Comparison of ENCODE assay signal across 9 cellular contexts in the genomic region with DNA sequence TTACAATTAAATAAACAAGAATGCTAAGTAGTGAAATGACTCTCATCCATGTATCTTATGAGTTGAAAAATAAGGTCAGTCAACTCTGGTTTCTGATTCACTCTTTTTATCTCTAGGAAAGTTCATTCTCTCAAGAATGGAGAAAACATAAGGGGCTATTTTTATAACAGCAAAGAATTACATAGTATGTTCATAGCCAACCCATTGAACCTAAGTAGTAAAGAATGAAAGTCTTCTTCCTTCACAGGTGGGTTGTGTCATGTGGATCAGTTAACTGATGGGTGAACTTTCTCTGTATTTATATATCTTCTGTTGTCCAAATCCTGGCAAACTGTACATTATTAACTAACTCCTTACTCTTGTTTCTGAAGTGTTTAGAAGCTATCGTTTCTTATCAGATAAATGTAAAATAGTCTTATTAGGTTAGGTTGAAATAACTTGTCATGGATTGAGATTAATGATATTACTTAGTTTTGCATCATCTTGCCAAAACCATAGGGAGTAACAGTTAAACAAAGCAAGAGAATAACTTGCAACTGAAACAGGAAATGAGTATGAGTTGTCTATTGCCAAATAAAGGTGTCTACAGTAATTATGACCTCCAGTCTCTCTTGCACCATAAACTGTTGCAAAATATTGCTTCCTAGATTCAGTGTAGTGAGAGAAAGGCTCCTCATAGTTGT.
DNase-seq lines count a peak whose midpoint lies in the region; ATAC-seq lines count a peak whose summit lies in the region.
"Had no signal": no experiment of that assay in that cellular context is flagged by ENCODE, and none has a peak within 500 bp of the region (broad histone marks: within the 10 kb centered on the region; RNA-seq: fewer than 3 reads in every experiment).

No MANE protein-coding gene starts in this region.

- intact Hi-C loops in activated CD4-positive, alpha-beta T cell treated with anti-CD3 and anti-CD28 coated beads for 36 hours (cut with DNase I, micrococcal nuclease), result no loop called here
- intact Hi-C loops in Right ventricle myocardium inferior (cut with DNase I), result no loop called here

- peaks cover 3% of the 10 kb centered on the region for H3K27me3 Mint-ChIP-seq in activated CD4-positive, alpha-beta T cell treated with anti-CD3 and anti-CD28 coated beads for 36 hours

- H3K4me1 Mint-ChIP-seq in activated CD4-positive, alpha-beta T cell treated with anti-CD3 and anti-CD28 coated beads for 36 hours, result peaks cover 4% of the 10 kb centered on the region

- no peaks in the 10 kb centered on the region for H3K9me3 ChIP-seq in mesenchymal stem cell (ENCODE audit: control insufficient read depth, low read length)

- H3K4me3 ChIP-seq in mesenchymal stem cell (ENCODE audit: insufficient read depth in 1 of 2, low read depth in 1 of 2, low read length in 2 of 2), result no peak overlapping the region

- no peaks in the 10 kb centered on the region for H3K36me3 ChIP-seq in mesenchymal stem cell (ENCODE audit: control insufficient read depth in 1 of 2, insufficient read depth in 2 of 2, low read depth in 1 of 2, low read length in 2 of 2)

- H3K18ac ChIP-seq in mesenchymal stem cell (ENCODE audit: low read depth in 1 of 2, low read length in 2 of 2), result no peak overlapping the region

- peak; percentile 74 for ATAC-seq in activated CD4-positive, alpha-beta T cell treated with anti-CD3 and anti-CD28 coated beads for 36 hours
- peak; percentile 84 for ATAC-seq in HG02885 (IDR thresholded peaks at IDR 0.05; ENCODE audit: poor library complexity, unreplicated experiment)
- no peak for ATAC-seq in Right ventricle myocardium inferior

- no peaks in the 10 kb centered on the region for H3K79me1 ChIP-seq in mesenchymal stem cell (replicated peaks; ENCODE audit: low read length, poor library complexity, severe bottlenecking)

- no peak overlapping the region for H2BK15ac ChIP-seq in mesenchymal stem cell (ENCODE audit: low read depth, poor library complexity, severe bottlenecking)

- no peak overlapping the region for H3K4me2 ChIP-seq in mesenchymal stem cell (ENCODE audit: low read length, poor library complexity, severe bottlenecking)

- H3K4me1 ChIP-seq in mesenchymal stem cell (ENCODE audit: control insufficient read depth, insufficient read depth, low read depth, low read length), result no peaks in the 10 kb centered on the region

- CTCF ChIA-PET in activated CD4-positive, alpha-beta T cell treated with anti-CD3 and anti-CD28 coated beads for 36 hours (lab: Charles Lee), result interaction anchor here (0.7 kb wide), 1 partner anchor 712 kb away, joined by 3 read pairs; no protein-coding TSS in a partner anchor

- H3K23ac ChIP-seq in mesenchymal stem cell (ENCODE audit: low read length in 2 of 2), result no peak overlapping the region

- no peak overlapping the region for H3K14ac ChIP-seq in mesenchymal stem cell (ENCODE audit: low read length in 2 of 2)

- no peak overlapping the region for H3K4me3 Mint-ChIP-seq in activated CD4-positive, alpha-beta T cell treated with anti-CD3 and anti-CD28 coated beads for 36 hours
- H3K4me3 Mint-ChIP-seq: activated naive CD8-positive, alpha-beta T cell treated with anti-CD3 and anti-CD28 coated beads, Interleukin-2, amount 10 ng/mL, durations not matched to agents 7 days and 5 days had no signal

- no peak overlapping the region for H4K91ac ChIP-seq in mesenchymal stem cell (ENCODE audit: low read length)

- DNase-seq in activated CD4-positive, alpha-beta T cell treated with anti-CD3 and anti-CD28 coated beads for 36 hours, result no peak
- DNase-seq in activated CD4-positive, alpha-beta T cell treated with anti-CD3 and anti-CD28 coated beads for 1 hour, result no peak
- DNase-seq in NCI-H460 (ENCODE audit: extremely low read depth, low read depth) (peak; percentile 54), mesenchymal stem cell (peak; percentile 88), Right ventricle myocardium inferior (ENCODE audit: missing footprints) (no peak), T1000 (lab: John Stamatoyannopoulos, UW) (no peak), activated T-cell treated with anti-CD3 and anti-CD28 coated beads for 4 hours (no peak)
- DNase-seq: activated naive CD8-positive, alpha-beta T cell treated with anti-CD3 and anti-CD28 coated beads, Interleukin-2, amount 10 ng/mL, durations not matched to agents 7 days and 5 days had no signal

- H3K9ac ChIP-seq in mesenchymal stem cell (ENCODE audit: low read length), result no peak overlapping the region

- no peak overlapping the region for H4K8ac ChIP-seq in mesenchymal stem cell (ENCODE audit: low read length)

- no CpG with 5 or more reads among the region's 1 CpG for WGBS in mesenchymal stem cell

- H3K4ac ChIP-seq in mesenchymal stem cell (ENCODE audit: low read depth in 1 of 2, low read length in 2 of 2), result no peak overlapping the region

- H3K27ac ChIP-seq in mesenchymal stem cell (ENCODE audit: low read length, poor library complexity, severe bottlenecking), result no peak overlapping the region

- no peak overlapping the region for H3K27ac Mint-ChIP-seq in activated CD4-positive, alpha-beta T cell treated with anti-CD3 and anti-CD28 coated beads for 36 hours
- H3K27ac Mint-ChIP-seq: activated naive CD8-positive, alpha-beta T cell treated with anti-CD3 and anti-CD28 coated beads, Interleukin-2, amount 10 ng/mL, durations not matched to agents 7 days and 5 days had no signal

- POLR2A ChIA-PET in activated CD4-positive, alpha-beta T cell treated with anti-CD3 and anti-CD28 coated beads for 36 hours (lab: Charles Lee), result no interaction called here

- no peak overlapping the region for H2BK120ac ChIP-seq in mesenchymal stem cell (ENCODE audit: low read depth, low read length)

- no peak overlapping the region for H2BK12ac ChIP-seq in mesenchymal stem cell (ENCODE audit: low read length in 2 of 2)

- H2AK5ac ChIP-seq in mesenchymal stem cell (ENCODE audit: low read length, severe bottlenecking), result no peak overlapping the region

- H3K36me3 Mint-ChIP-seq in activated CD4-positive, alpha-beta T cell treated with anti-CD3 and anti-CD28 coated beads for 36 hours (ENCODE audit: low read depth), result no peaks in the 10 kb centered on the region
- H3K36me3 Mint-ChIP-seq: activated naive CD8-positive, alpha-beta T cell treated with anti-CD3 and anti-CD28 coated beads, Interleukin-2, amount 10 ng/mL, durations not matched to agents 7 days and 5 days had no signal

- H3K9me3 Mint-ChIP-seq in activated CD4-positive, alpha-beta T cell treated with anti-CD3 and anti-CD28 coated beads for 36 hours (ENCODE audit: low read depth), result peaks cover 7% of the 10 kb centered on the region

- no peak overlapping the region for H2BK5ac ChIP-seq in mesenchymal stem cell (ENCODE audit: low read depth, low read length, poor library complexity, severe bottlenecking)

- H2AFZ ChIP-seq in mesenchymal stem cell (ENCODE audit: low read depth, low read length), result no peak overlapping the region

- H3K27me3 ChIP-seq in mesenchymal stem cell (ENCODE audit: control insufficient read depth in 1 of 2, insufficient read depth in 1 of 2, low read length in 2 of 2), result no peaks in the 10 kb centered on the region

Comparison
In these comparisons a context has a peak if more than half of its experiments do, and no peak if none do; other contexts are left out.
1. DNase-seq: peak in NCI-H460 (single experiment) and mesenchymal stem cell (single experiment); none in activated CD4-positive, alpha-beta T cell treated with anti-CD3 and anti-CD28 coated beads for 36 hours (single experiment), activated CD4-positive, alpha-beta T cell treated with anti-CD3 and anti-CD28 coated beads for 1 hour (single experiment), Right ventricle myocardium inferior (single experiment), T1000 (single experiment) and activated T-cell treated with anti-CD3 and anti-CD28 coated beads for 4 hours (single experiment).